Comparison of ENCODE assay signal across 32 cellular contexts in the genomic region with DNA sequence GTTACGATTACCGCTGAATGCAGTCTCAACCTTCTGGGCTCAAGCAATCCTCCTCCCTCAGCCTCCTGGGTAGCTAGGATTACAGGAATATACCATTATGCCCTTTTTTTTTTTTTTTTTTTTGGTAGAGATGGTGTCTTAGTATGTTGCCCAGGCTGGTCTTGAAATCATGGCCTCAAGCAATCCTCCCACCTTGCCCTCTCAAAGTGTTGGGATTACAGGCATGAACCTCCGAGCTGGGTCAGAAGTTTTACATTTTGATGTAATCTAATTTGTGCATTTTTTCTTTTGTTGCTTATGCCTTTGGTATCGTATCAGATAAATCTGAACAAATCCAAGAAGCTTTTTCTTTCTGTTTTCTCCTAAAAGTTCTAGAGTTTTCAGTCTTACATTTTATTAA.
"Had no signal": no experiment of that assay in that cellular context is flagged by ENCODE, and none has a peak within 500 bp of the region (broad histone marks: within the 10 kb centered on the region; RNA-seq: fewer than 3 reads in every experiment).

No MANE protein-coding gene starts in this region.

- H3K9me3 ChIP-seq: adrenal gland, ascending aorta, body of pancreas, breast epithelium had no signal

- H3K4me1 ChIP-seq: adrenal gland, ascending aorta, body of pancreas, breast epithelium had no signal

- DNase-seq: activated effector memory CD4-positive, alpha-beta T cell treated with anti-CD3 and anti-CD28 coated beads, Interleukin-2, amount 50 U/mL, for 16 hours; activated effector memory CD4-positive, alpha-beta T cell treated with Interleukin-2 at 50 U/mL for 16 hours; activated gamma-delta T cell; activated gamma-delta T cell treated with Interleukin-2 at 50 U/mL for 16 hours; activated naive CD4-positive, alpha-beta T cell; activated naive CD4-positive, alpha-beta T cell treated with anti-CD3 and anti-CD28 coated beads for 36 hours; activated naive CD4-positive, alpha-beta T cell treated with anti-CD3 and anti-CD28 coated beads, Interleukin-2, amount 10 ng/mL, durations not matched to agents 7 days and 5 days; activated naive CD4-positive, alpha-beta T cell treated with anti-CD3 and anti-CD28 coated beads, Interleukin-2, amount 50 U/mL, for 16 hours; activated naive CD4-positive, alpha-beta T cell treated with Interleukin-2 at 50 U/mL for 16 hours; activated naive CD8-positive, alpha-beta T cell treated with anti-CD3 and anti-CD28 coated beads for 36 hours; activated naive CD8-positive, alpha-beta T cell treated with anti-CD3 and anti-CD28 coated beads, Interleukin-2, amount 10 ng/mL, durations not matched to agents 7 days and 5 days; activated naive CD8-positive, alpha-beta T cell treated with anti-CD3 and anti-CD28 coated beads, Interleukin-2, amount 50 U/mL, for 24 hours; activated T-cell treated with anti-CD3 and anti-CD28 coated beads, Interleukin-2, amount 50 U/mL, for 1 hour; activated T-cell treated with anti-CD3 and anti-CD28 coated beads, Interleukin-2, amount 50 U/mL, for 24 hours; activated T-cell treated with anti-CD3 and anti-CD28 coated beads, Interleukin-2, amount 50 U/mL, for 4 hours; activated T-cell treated with anti-CD3 and anti-CD28 coated beads, Interleukin-2, amount 50 U/mL, for 48 hours; activated T-cell treated with anti-CD3 and anti-CD28 coated beads, Interleukin-2, amount 50 U/mL, for 72 hours; adrenal gland; amniotic stem cell; amygdala; anterior cingulate cortex; aorta; body of pancreas; brain microvascular endothelial cell; caudate nucleus; central memory CD4-positive, alpha-beta T cell; cerebellar nuclear complex had no signal

- ATAC-seq: activated naive CD4-positive, alpha-beta T cell treated with anti-CD3 and anti-CD28 coated beads, Interleukin-2, amount 50 U/mL, for 72 hours; activated naive CD8-positive, alpha-beta T cell treated with anti-CD3 and anti-CD28 coated beads, Interleukin-2, amount 50 U/mL, for 24 hours; activated T-cell treated with anti-CD3 and anti-CD28 coated beads, Interleukin-2, amount 50 U/mL, for 4 hours; activated T-cell treated with anti-CD3 and anti-CD28 coated beads, Interleukin-2, amount 50 U/mL, for 72 hours; activated T-helper 17 cell treated with anti-CD3 and anti-CD28 coated beads, Interleukin-2, amount 50 U/mL, for 72 hours; body of pancreas had no signal

- H3K27ac ChIP-seq: adrenal gland, ascending aorta, body of pancreas, brain microvascular endothelial cell, breast epithelium, cardiac muscle cell had no signal

- H3K36me3 ChIP-seq: adrenal gland, ascending aorta, brain microvascular endothelial cell, breast epithelium, cardiac muscle cell had no signal

- H3K27me3 ChIP-seq: adrenal gland, ascending aorta, body of pancreas, brain microvascular endothelial cell, breast epithelium, cardiac muscle cell had no signal

- H3K4me3 ChIP-seq: adrenal gland, ascending aorta, body of pancreas, breast epithelium, cardiac muscle cell had no signal
